3 cellular contexts compared by ENCODE assay signal in the genomic region with DNA sequence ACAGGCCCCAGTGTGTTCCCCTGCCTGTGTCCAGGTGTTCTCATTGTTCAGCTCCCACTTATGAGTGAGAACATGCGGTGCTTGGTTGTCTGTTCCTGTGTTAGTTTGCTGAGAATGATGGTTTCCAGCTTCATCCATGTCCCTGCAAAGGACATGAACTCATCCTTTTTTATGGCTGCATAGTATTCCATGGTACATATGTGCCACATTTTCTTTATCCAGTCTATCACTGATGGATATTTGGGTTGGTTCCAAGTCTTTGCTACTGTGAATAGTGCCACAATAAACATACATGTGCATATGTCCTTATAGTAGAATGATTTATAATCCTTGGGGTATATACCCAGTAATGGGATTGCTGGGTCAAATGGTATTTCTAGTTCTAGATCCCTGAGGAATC. TPM values are rescaled to one million over a fixed set of nuclear protein-coding genes. Genes with fewer than 3 reads are reported as not detected.
A peak's percentile ranks its signal among the peaks of the same experiment; 100 is the strongest.
DNase-seq lines count a peak whose midpoint lies in the region; ATAC-seq, FAIRE-seq and TF ChIP-seq lines count a peak whose summit lies in the region.
"Not testable (repeated sequence)": the region's sequence is repeated elsewhere in the genome, so short reads cannot be mapped to it uniquely, and the experiment has no call there.

No MANE protein-coding gene starts in this region.

- not testable (repeated sequence) for H3K4me3 ChIP-seq in HEK293 (ENCODE audit: low read depth, low read length); OCI-LY7 (ENCODE audit: low read depth, low read length, poor library complexity, severe bottlenecking); K562

- H3K27ac ChIP-seq in HEK293 (ENCODE audit: extremely low read depth, low read depth, low read length); OCI-LY7 (ENCODE audit: low read depth, low read length, poor library complexity, severe bottlenecking); K562 (ENCODE audit: extremely low read depth, low read depth, low read length): not testable (repeated sequence)

- H3K27me3 ChIP-seq in K562 (ENCODE audit: control insufficient read depth in 2 of 2, insufficient read depth in 2 of 2, low read length in 2 of 2): not testable (repeated sequence)

- ATAC-seq in K562: not testable (repeated sequence)

- TF ChIP-seq EP300 in K562 (IDR thresholded peaks at IDR 0.05; ENCODE audit: low read length): not testable (repeated sequence)

- DNase-seq in OCI-LY7 (ENCODE audit: low spot score); K562 (ENCODE audit: extremely low read depth in 1 of 4, low spot score in 3 of 4): not testable (repeated sequence)

- H2AFZ ChIP-seq in OCI-LY7 (ENCODE audit: low read length); K562 (ENCODE audit: low read depth, low read length): not testable (repeated sequence)

- not testable (repeated sequence) for TF ChIP-seq RAD21 in K562 (CRISPR knock-in tag; conservative IDR thresholded peaks at IDR 0.05 in 1 of 2, IDR thresholded peaks at IDR 0.05 in 1 of 2)

- intact Hi-C loops in OCI-LY7 (cut with micrococcal nuclease; ENCODE audit: unreplicated experiment); K562 (cut with micrococcal nuclease): not testable (repeated sequence)

- not testable (repeated sequence) for H3K9me3 ChIP-seq in HEK293 (ENCODE audit: control insufficient read depth, insufficient read depth, low read depth, low read length); OCI-LY7 (ENCODE audit: low read length); K562 (replicated peaks; ENCODE audit: control insufficient read depth, insufficient read depth, low read depth, low read length)

- in situ Hi-C loops in K562 (cut with MboI): not testable (repeated sequence)

- not testable (repeated sequence) for H3K9ac ChIP-seq in K562 (ENCODE audit: insufficient read depth in 1 of 2, low read depth in 2 of 2, low read length in 2 of 2)

- FAIRE-seq in K562 (lab: Jason Lieb, UNC): not testable (repeated sequence)

- peaks cover 5 to 21% of the 10 kb centered on the region in 2 experiments; a peak in 2 of 3 replicates for H3K36me3 ChIP-seq in HEK293 (ENCODE audit: control insufficient read depth in 2 of 2, insufficient read depth in 1 of 2, low read length in 2 of 2)
- H3K36me3 ChIP-seq in OCI-LY7 (ENCODE audit: insufficient read depth, low read length): peaks cover 52% of the 10 kb centered on the region
- peaks cover 36% of the 10 kb centered on the region; the same call in 2 of the 3 replicates for H3K36me3 ChIP-seq in K562 (ENCODE audit: control insufficient read depth, insufficient read depth, low read length)

- TF ChIP-seq POLR2A in K562 (conservative IDR thresholded peaks at IDR 0.05): not testable (repeated sequence)

- not testable (repeated sequence) for H3K9me2 ChIP-seq in OCI-LY7 (ENCODE audit: insufficient read depth, low read length)

- H3K4me1 ChIP-seq in HEK293 (ENCODE audit: control insufficient read depth, insufficient read depth, low read length); K562 (replicated peaks in 1 of 2; ENCODE audit: control insufficient read depth in 2 of 2, insufficient read depth in 2 of 2, low read length in 2 of 2): not testable (repeated sequence)
- peaks cover 22% of the 10 kb centered on the region for H3K4me1 ChIP-seq in OCI-LY7 (ENCODE audit: insufficient read depth, low read length, poor library complexity, severe bottlenecking)

- 100% methylated on average over 1 of the region's 1 CpG for WGBS in K562 (ENCODE audit: insufficient coverage, low coverage, missing lambda C conversion rate)

- H4K20me1 ChIP-seq in OCI-LY7 (ENCODE audit: insufficient read depth, low read length); K562 (replicated peaks; ENCODE audit: control insufficient read depth, insufficient read depth, low read length): not testable (repeated sequence)

- CTCF ChIA-PET in HEK293 (lab: Yijun Ruan, JAX): interaction anchor here (0.7 to 1.2 kb wide), 2 partner anchors 214 to 950 kb away, joined by 3 read pairs; no protein-coding TSS in a partner anchor
- CTCF ChIA-PET in OCI-LY7 (lab: Charles Lee; ENCODE audit: unreplicated experiment); K562 (lab: Yijun Ruan, JAX; ENCODE audit: low intra/inter-chr PET ratio): not testable (repeated sequence)

- H3K79me2 ChIP-seq in OCI-LY7 (ENCODE audit: insufficient read depth, low read depth, low read length); K562 (ENCODE audit: control insufficient read depth, insufficient read depth, low read length): not testable (repeated sequence)

- TSS peak; percentile 38 for BruUV-seq in OCI-LY7 (replicated peaks; lab: Mats Ljungman, UMichigan)
- not testable (repeated sequence) for BruUV-seq in K562 (replicated peaks; lab: Mats Ljungman, UMichigan)

- POLR2A ChIA-PET in HEK293 (lab: Yijun Ruan, JAX); K562 (lab: Yijun Ruan, JAX): not testable (repeated sequence)
- POLR2A ChIA-PET in OCI-LY7 (lab: Charles Lee): interaction anchor here (1.0 kb wide), 1 partner anchor 38 kb away, joined by 3 read pairs; no protein-coding TSS in a partner anchor

- H3K4me2 ChIP-seq in OCI-LY7 (ENCODE audit: low read length); K562 (ENCODE audit: insufficient read depth, low read length): not testable (repeated sequence)

- H3K9me1 ChIP-seq in K562 (ENCODE audit: control insufficient read depth, insufficient read depth, low read length): not testable (repeated sequence)

- not testable (repeated sequence) for TF ChIP-seq CTCF in HEK293 (tag by site-specific recombination; IDR thresholded peaks at IDR 0.05); OCI-LY7 (conservative IDR thresholded peaks at IDR 0.05; ENCODE audit: low read length); K562 (IDR thresholded peaks at IDR 0.05 in 2 of 3, conservative IDR thresholded peaks at IDR 0.05 in 1 of 3; ENCODE audit: insufficient read depth in 2 of 3, low read depth in 1 of 3, low read length in 3 of 3)

TF ChIP-seq in HEK293, 187 proteins besides CTCF, POLR2A, EP300 and RAD21:
- TF ChIP-seq ZNF146 (tag by site-specific recombination; IDR thresholded peaks at IDR 0.05): peak; percentile 90
- TF ChIP-seq, protein P1, sequence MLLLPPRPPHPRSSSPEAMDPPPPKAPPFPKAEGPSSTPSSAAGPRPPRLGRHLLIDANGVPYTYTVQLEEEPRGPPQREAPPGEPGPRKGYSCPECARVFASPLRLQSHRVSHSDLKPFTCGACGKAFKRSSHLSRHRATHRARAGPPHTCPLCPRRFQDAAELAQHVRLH (tag by site-specific recombination; IDR thresholded peaks at IDR 0.05): 0 out of 2 replicates have a peak, but pooled peaks have one; percentile 39

TF ChIP-seq in K562, 482 proteins besides CTCF, POLR2A, EP300 and RAD21:
- peak; percentile 69 for TF ChIP-seq ZNF146 (CRISPR knock-in tag; IDR thresholded peaks at IDR 0.05; ENCODE audit: unreplicated experiment)

RNA-seq across cellular contexts. Expression of a gene that starts 41.4 kb away (rescaled TPM):
- total RNA-seq in OCI-LY7 (2014; rRNA removed; shearing (Covaris generic)): 8.0 and 14.5 TPM in 2 replicates
- total RNA-seq in OCI-LY7 (2022) (20.9 and 22.2 TPM in 2 replicates), K562 (2014; rRNA removed) (4.4 and 5.0 TPM in 2 replicates), K562 (2014; rRNA removed; fragmentation: Illumina TruSeq; extraction: Trizol) (13.5 and 14.7 TPM in 2 replicates), K562 (2015; rRNA removed; fragmentation: Illumina TruSeq; extraction: Trizol) (10.1 and 10.5 TPM in 2 replicates), K562 (2021) (10.1 and 10.5 TPM in 2 replicates)
- total RNA-seq in K562 (2011; cell fraction: chromatin; rRNA removed; ENCODE audit: low replicate concordance): 32.1 and 54.0 TPM in 2 replicates
- 8.3 and 10.7 TPM in 2 replicates for total RNA-seq in K562 (2011; cell fraction: nucleolus; rRNA removed)
- 22.6 and 42.0 TPM in 2 replicates for total RNA-seq in K562 (2011; cell fraction: nucleoplasm; rRNA removed)
- polyA plus RNA-seq in K562 (2011; rRNA removed) (19.7 and 23.1 TPM in 2 replicates), K562 (2014; fragmentation: Illumina TruSeq; extraction: Trizol) (7.1 and 7.7 TPM in 2 replicates), K562 (2014; fragmentation: Nextera tagmentation; extraction: Ambion mirVana) (1 to 10 TPM; 4.2 to 4.6 TPM), K562 (2014; rRNA removed) (5.1 and 5.8 TPM in 2 replicates)
- polyA plus RNA-seq in K562 (2011; cell fraction: cytosol; rRNA removed): 7.4 and 13.5 TPM in 2 replicates
- 12.9 and 17.7 TPM in 2 replicates for polyA plus RNA-seq in K562 (2011; cell fraction: nucleus; rRNA removed)
- 4.8 and 5.3 TPM in 2 replicates for polyA plus RNA-seq in K562 (2012)
- polyA minus RNA-seq in K562 (2011; rRNA and poly(A)+ RNA removed): 44.1 and 48.5 TPM in 2 replicates
- polyA minus RNA-seq in K562 (2011; cell fraction: cytosol; rRNA and poly(A)+ RNA removed): 9.6 and 10.3 TPM in 2 replicates
- polyA minus RNA-seq in K562 (2011; cell fraction: nucleus; rRNA and poly(A)+ RNA removed): 12.7 and 19.0 TPM in 2 replicates
